ENCODE assay signal across 1 cellular context in genomic region chr12:95196875-95197569, GRCh38.
A peak's percentile ranks its signal among the peaks of the same experiment; 100 is the strongest.
TF ChIP-seq lines count a peak whose summit lies in the region.

No MANE protein-coding gene starts in this region.

TF ChIP-seq in HEK293, 187 proteins besides CTCF, POLR2A, EP300 and RAD21:
- 0 out of 2 replicates have a peak, but pooled peaks have one; percentile 53 for TF ChIP-seq ZNF121 (tag by site-specific recombination; IDR thresholded peaks at IDR 0.05)
